ENCODE assay signal across 12 cellular contexts in the genomic region with DNA sequence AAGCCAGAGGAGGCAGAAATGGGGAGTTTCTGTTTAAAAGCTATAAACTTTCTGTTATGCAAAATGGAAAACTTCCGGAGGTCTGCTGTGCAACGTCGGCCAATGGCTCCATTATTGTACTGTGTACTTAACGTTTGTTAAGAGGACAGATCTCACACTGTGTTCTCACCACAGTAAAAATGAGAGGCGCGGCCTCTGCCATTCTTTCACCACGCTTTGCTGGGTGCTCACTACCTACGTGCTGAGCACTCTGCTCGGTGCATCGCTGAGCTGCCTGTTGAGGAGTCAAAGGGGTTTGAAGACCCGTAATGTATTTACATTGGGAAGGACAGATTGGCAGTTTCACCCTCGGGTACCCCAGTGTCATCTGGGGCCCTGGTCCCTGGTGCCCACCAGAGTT.
A peak's percentile ranks its signal among the peaks of the same experiment; 100 is the strongest.
DNase-seq lines count a peak whose midpoint lies in the region; TF ChIP-seq lines count a peak whose summit lies in the region.
"Had no signal": no experiment of that assay in that cellular context is flagged by ENCODE, and none has a peak within 500 bp of the region (broad histone marks: within the 10 kb centered on the region; RNA-seq: fewer than 3 reads in every experiment).

No MANE protein-coding gene starts in this region.

- CTCF ChIA-PET in activated CD4-positive, alpha-beta memory T cell treated with anti-CD3 and anti-CD28 coated beads for 36 hours (lab: Charles Lee) = no interaction called here

- no peaks in the 10 kb centered on the region for H3K4me1 ChIP-seq in left ventricle myocardium inferior
- H3K4me1 ChIP-seq: A549, BE2C had no signal

- H3K27ac Mint-ChIP-seq in activated CD4-positive, alpha-beta memory T cell treated with anti-CD3 and anti-CD28 coated beads for 36 hours = no peak overlapping the region
- H3K27ac Mint-ChIP-seq: CD4-positive, alpha-beta memory T cell had no signal

- H3K4me1 Mint-ChIP-seq in activated CD4-positive, alpha-beta memory T cell treated with anti-CD3 and anti-CD28 coated beads for 36 hours (ENCODE audit: low read depth) = no peaks in the 10 kb centered on the region
- H3K4me1 Mint-ChIP-seq: CD4-positive, alpha-beta memory T cell had no signal

- H3K4me3 ChIP-seq in left ventricle myocardium inferior (no peak overlapping the region), coronary artery (no peak overlapping the region)
- H3K4me3 ChIP-seq: A549, GM23248 had no signal

- no peak overlapping the region for H3K4me3 Mint-ChIP-seq in activated CD4-positive, alpha-beta memory T cell treated with anti-CD3 and anti-CD28 coated beads for 36 hours
- H3K4me3 Mint-ChIP-seq: CD4-positive, alpha-beta memory T cell had no signal

- no peaks in the 10 kb centered on the region for H3K36me3 ChIP-seq in left ventricle myocardium inferior
- H3K36me3 ChIP-seq: BE2C had no signal

- TF ChIP-seq CTCF in left ventricle myocardium inferior (IDR thresholded peaks at IDR 0.05; ENCODE audit: borderline replicate concordance) = no peak
- no peak for TF ChIP-seq CTCF in coronary artery (IDR thresholded peaks at IDR 0.05)

- no peaks in the 10 kb centered on the region for H3K36me3 Mint-ChIP-seq in activated CD4-positive, alpha-beta memory T cell treated with anti-CD3 and anti-CD28 coated beads for 36 hours
- H3K36me3 Mint-ChIP-seq: CD4-positive, alpha-beta memory T cell had no signal

- DNase-seq in cardiac septum (ENCODE audit: low spot score) = peak; percentile 68
- no peak for DNase-seq in left ventricle myocardium inferior
- peak; percentile 41 for DNase-seq in coronary artery (ENCODE audit: low spot score)
- peak; percentile 57 for DNase-seq in mesenteric fat pad (ENCODE audit: low spot score)
- DNase-seq in activated CD4-positive, alpha-beta memory T cell treated with anti-CD3 and anti-CD28 coated beads for 36 hours = no peak
- DNase-seq in NCI-H1105 (lab: John Stamatoyannopoulos, UW) = no peak
- DNase-seq: BE2C; CD4-positive, alpha-beta memory T cell; DMS79; GM23248 had no signal

- H3K9me3 Mint-ChIP-seq in activated CD4-positive, alpha-beta memory T cell treated with anti-CD3 and anti-CD28 coated beads for 36 hours = no peaks in the 10 kb centered on the region
- H3K9me3 Mint-ChIP-seq: CD4-positive, alpha-beta memory T cell had no signal

- no peak overlapping the region for H3K27ac ChIP-seq in left ventricle myocardium inferior (replicated peaks)
- no peak overlapping the region for H3K27ac ChIP-seq in coronary artery
- H3K27ac ChIP-seq: A549, C4-2B, GM23248 had no signal

- POLR2A ChIA-PET in activated CD4-positive, alpha-beta memory T cell treated with anti-CD3 and anti-CD28 coated beads for 36 hours (lab: Charles Lee) = no interaction called here

- intact Hi-C loops in cardiac septum (cut with DNase I) (no loop called here), left ventricle myocardium inferior (cut with micrococcal nuclease) (no loop called here)
- intact Hi-C loops in activated CD4-positive, alpha-beta memory T cell treated with anti-CD3 and anti-CD28 coated beads for 36 hours (cut with micrococcal nuclease) = no loop called here

- peaks cover 70% of the 10 kb centered on the region for H3K27me3 ChIP-seq in left ventricle myocardium inferior (ENCODE audit: low read depth)

- H3K27me3 Mint-ChIP-seq in activated CD4-positive, alpha-beta memory T cell treated with anti-CD3 and anti-CD28 coated beads for 36 hours = peaks cover 6% of the 10 kb centered on the region

- no peaks in the 10 kb centered on the region for H3K9me3 ChIP-seq in left ventricle myocardium inferior (replicated peaks)
- H3K9me3 ChIP-seq: A549, BE2C had no signal

Comparison
In these comparisons a context has a peak if more than half of its experiments do, and no peak if none do; other contexts are left out.
1. DNase-seq: peak in cardiac septum (single experiment), coronary artery (single experiment) and mesenteric fat pad (single experiment); none in left ventricle myocardium inferior (single experiment), activated CD4-positive, alpha-beta memory T cell treated with anti-CD3 and anti-CD28 coated beads for 36 hours (single experiment) and NCI-H1105 (single experiment).